In genomic region chr17:75288784-75289121, GRCh38 we compare ENCODE assay signal across 1 cellular context.
TF ChIP-seq lines count a peak whose summit lies in the region.

No MANE protein-coding gene starts in this region.

TF ChIP-seq in HepG2, 621 proteins besides CTCF, POLR2A, EP300 and RAD21 (continued from another document and continues in another):
- TF ChIP-seq, protein P1, sequence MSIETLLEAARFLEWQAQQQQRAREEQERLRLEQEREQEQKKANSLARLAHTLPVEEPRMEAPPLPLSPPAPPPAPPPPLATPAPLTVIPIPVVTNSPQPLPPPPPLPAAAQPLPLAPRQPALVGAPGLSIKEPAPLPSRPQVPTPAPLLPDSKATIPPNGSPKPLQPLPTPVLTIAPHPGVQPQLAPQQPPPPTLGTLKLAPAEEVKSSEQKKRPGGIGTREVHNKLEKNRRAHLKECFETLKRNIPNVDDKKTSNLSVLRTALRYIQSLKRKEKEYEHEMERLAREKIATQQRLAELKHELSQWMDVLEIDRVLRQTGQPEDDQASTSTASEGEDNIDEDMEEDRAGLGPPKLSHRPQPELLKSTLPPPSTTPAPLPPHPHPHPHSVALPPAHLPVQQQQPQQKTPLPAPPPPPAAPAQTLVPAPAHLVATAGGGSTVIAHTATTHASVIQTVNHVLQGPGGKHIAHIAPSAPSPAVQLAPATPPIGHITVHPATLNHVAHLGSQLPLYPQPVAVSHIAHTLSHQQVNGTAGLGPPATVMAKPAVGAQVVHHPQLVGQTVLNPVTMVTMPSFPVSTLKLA (IDR thresholded peaks at IDR 0.05), result peak; percentile 82
- TF ChIP-seq SP5 (CRISPR knock-in tag; IDR thresholded peaks at IDR 0.05; ENCODE audit: borderline replicate concordance, low read depth) (peak; percentile 28; the same call in 1 of the 2 replicates), NR1H2 (CRISPR knock-in tag; IDR thresholded peaks at IDR 0.05; ENCODE audit: borderline replicate concordance, low read depth) (0 out of 2 replicates have a peak, but pooled peaks have one; percentile 46), HNF4A (CRISPR knock-in tag; IDR thresholded peaks at IDR 0.05) (peak; percentile 19; the same call in 1 of the 2 replicates), ZNF660 (CRISPR knock-in tag; IDR thresholded peaks at IDR 0.05; ENCODE audit: borderline replicate concordance, low read depth) (peak; percentile 67; the same call in 1 of the 2 replicates), EZH2 (conservative IDR thresholded peaks at IDR 0.05; ENCODE audit: low read depth, low read length) (no peak), FOXJ3 (CRISPR knock-in tag; IDR thresholded peaks at IDR 0.05; ENCODE audit: borderline replicate concordance) (no peak), GPBP1L1 (CRISPR knock-in tag; IDR thresholded peaks at IDR 0.05) (no peak), TCF12 (IDR thresholded peaks at IDR 0.05) (no peak), TCF12 (CRISPR knock-in tag; IDR thresholded peaks at IDR 0.05) (0 out of 2 replicates have a peak, but pooled peaks have one; percentile 32), DNMT1 (CRISPR knock-in tag; IDR thresholded peaks at IDR 0.05) (no peak), ZNF558 (CRISPR knock-in tag; IDR thresholded peaks at IDR 0.05; ENCODE audit: borderline replicate concordance) (peak; percentile 72; the same call in 1 of the 2 replicates), DPF2 (CRISPR knock-in tag; IDR thresholded peaks at IDR 0.05; ENCODE audit: borderline replicate concordance, low read depth) (0 out of 2 replicates have a peak, but pooled peaks have one; percentile 10), PAWR (CRISPR knock-in tag; IDR thresholded peaks at IDR 0.05; ENCODE audit: borderline replicate concordance) (0 out of 2 replicates have a peak, but pooled peaks have one; percentile 23), CBX2 (IDR thresholded peaks at IDR 0.05; ENCODE audit: low read depth, low read length) (no peak), CBX2 (CRISPR knock-in tag; IDR thresholded peaks at IDR 0.05; ENCODE audit: low read depth) (0 out of 2 replicates have a peak, but pooled peaks have one; percentile 29), ZNF317 (CRISPR knock-in tag; IDR thresholded peaks at IDR 0.05) (no peak), ZNF546 (CRISPR knock-in tag; conservative IDR thresholded peaks at IDR 0.05) (no peak), ZNF557 (CRISPR knock-in tag; IDR thresholded peaks at IDR 0.05) (peak; percentile 54; the same call in 1 of the 2 replicates), ARNT2 (CRISPR knock-in tag; IDR thresholded peaks at IDR 0.05; ENCODE audit: low read depth) (0 out of 2 replicates have a peak, but pooled peaks have one; percentile 12), HNRNPL (IDR thresholded peaks at IDR 0.05; ENCODE audit: low read depth, low read length) (peak; percentile 59; the same call in 1 of the 2 replicates), TIGD3 (CRISPR knock-in tag; IDR thresholded peaks at IDR 0.05; ENCODE audit: borderline replicate concordance) (no peak), TEAD2 (CRISPR knock-in tag; IDR thresholded peaks at IDR 0.05) (no peak), NR2F2 (IDR thresholded peaks at IDR 0.05; ENCODE audit: borderline replicate concordance, low read depth) (peak; percentile 38; the same call in 1 of the 2 replicates), ZC3H4 (CRISPR knock-in tag; IDR thresholded peaks at IDR 0.05; ENCODE audit: borderline replicate concordance) (no peak), SCMH1 (CRISPR knock-in tag; IDR thresholded peaks at IDR 0.05; ENCODE audit: borderline replicate concordance) (no peak), NR2F1 (CRISPR knock-in tag; IDR thresholded peaks at IDR 0.05) (no peak; a peak in 2 of 4 replicates), CC2D1A (CRISPR knock-in tag; IDR thresholded peaks at IDR 0.05) (0 out of 2 replicates have a peak, but pooled peaks have one; percentile 52), FOSL2 (CRISPR knock-in tag; IDR thresholded peaks at IDR 0.05) (no peak), PITX1 (CRISPR knock-in tag; IDR thresholded peaks at IDR 0.05) (peak; percentile 32; the same call in 1 of the 2 replicates), ZNF44 (CRISPR knock-in tag; IDR thresholded peaks at IDR 0.05) (0 out of 2 replicates have a peak, but pooled peaks have one; percentile 53), TGIF2 (CRISPR knock-in tag; IDR thresholded peaks at IDR 0.05) (peak; percentile 83), ZNF264 (CRISPR knock-in tag; IDR thresholded peaks at IDR 0.05) (peak; percentile 59; the same call in 1 of the 2 replicates), BRCA1 (CRISPR knock-in tag; IDR thresholded peaks at IDR 0.05) (no peak), ZNF12 (CRISPR knock-in tag; IDR thresholded peaks at IDR 0.05) (0 out of 2 replicates have a peak, but pooled peaks have one; percentile 43), ZNF563 (CRISPR knock-in tag; IDR thresholded peaks at IDR 0.05) (peak; percentile 16; the same call in 1 of the 2 replicates), GLI4 (CRISPR knock-in tag; IDR thresholded peaks at IDR 0.05; ENCODE audit: borderline replicate concordance) (0 out of 2 replicates have a peak, but pooled peaks have one; percentile 68), NAIF1 (CRISPR knock-in tag; IDR thresholded peaks at IDR 0.05; ENCODE audit: borderline replicate concordance) (no peak), ZNF296 (CRISPR knock-in tag; conservative IDR thresholded peaks at IDR 0.05) (peak; percentile 79; the same call in 1 of the 2 replicates)
- TF ChIP-seq, protein P2, sequence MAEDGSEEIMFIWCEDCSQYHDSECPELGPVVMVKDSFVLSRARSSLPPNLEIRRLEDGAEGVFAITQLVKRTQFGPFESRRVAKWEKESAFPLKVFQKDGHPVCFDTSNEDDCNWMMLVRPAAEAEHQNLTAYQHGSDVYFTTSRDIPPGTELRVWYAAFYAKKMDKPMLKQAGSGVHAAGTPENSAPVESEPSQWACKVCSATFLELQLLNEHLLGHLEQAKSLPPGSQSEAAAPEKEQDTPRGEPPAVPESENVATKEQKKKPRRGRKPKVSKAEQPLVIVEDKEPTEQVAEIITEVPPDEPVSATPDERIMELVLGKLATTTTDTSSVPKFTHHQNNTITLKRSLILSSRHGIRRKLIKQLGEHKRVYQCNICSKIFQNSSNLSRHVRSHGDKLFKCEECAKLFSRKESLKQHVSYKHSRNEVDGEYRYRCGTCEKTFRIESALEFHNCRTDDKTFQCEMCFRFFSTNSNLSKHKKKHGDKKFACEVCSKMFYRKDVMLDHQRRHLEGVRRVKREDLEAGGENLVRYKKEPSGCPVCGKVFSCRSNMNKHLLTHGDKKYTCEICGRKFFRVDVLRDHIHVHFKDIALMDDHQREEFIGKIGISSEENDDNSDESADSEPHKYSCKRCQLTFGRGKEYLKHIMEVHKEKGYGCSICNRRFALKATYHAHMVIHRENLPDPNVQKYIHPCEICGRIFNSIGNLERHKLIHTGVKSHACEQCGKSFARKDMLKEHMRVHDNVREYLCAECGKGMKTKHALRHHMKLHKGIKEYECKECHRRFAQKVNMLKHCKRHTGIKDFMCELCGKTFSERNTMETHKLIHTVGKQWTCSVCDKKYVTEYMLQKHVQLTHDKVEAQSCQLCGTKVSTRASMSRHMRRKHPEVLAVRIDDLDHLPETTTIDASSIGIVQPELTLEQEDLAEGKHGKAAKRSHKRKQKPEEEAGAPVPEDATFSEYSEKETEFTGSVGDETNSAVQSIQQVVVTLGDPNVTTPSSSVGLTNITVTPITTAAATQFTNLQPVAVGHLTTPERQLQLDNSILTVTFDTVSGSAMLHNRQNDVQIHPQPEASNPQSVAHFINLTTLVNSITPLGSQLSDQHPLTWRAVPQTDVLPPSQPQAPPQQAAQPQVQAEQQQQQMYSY (CRISPR knock-in tag; IDR thresholded peaks at IDR 0.05), result peak; percentile 63
- TF ChIP-seq, protein P3, sequence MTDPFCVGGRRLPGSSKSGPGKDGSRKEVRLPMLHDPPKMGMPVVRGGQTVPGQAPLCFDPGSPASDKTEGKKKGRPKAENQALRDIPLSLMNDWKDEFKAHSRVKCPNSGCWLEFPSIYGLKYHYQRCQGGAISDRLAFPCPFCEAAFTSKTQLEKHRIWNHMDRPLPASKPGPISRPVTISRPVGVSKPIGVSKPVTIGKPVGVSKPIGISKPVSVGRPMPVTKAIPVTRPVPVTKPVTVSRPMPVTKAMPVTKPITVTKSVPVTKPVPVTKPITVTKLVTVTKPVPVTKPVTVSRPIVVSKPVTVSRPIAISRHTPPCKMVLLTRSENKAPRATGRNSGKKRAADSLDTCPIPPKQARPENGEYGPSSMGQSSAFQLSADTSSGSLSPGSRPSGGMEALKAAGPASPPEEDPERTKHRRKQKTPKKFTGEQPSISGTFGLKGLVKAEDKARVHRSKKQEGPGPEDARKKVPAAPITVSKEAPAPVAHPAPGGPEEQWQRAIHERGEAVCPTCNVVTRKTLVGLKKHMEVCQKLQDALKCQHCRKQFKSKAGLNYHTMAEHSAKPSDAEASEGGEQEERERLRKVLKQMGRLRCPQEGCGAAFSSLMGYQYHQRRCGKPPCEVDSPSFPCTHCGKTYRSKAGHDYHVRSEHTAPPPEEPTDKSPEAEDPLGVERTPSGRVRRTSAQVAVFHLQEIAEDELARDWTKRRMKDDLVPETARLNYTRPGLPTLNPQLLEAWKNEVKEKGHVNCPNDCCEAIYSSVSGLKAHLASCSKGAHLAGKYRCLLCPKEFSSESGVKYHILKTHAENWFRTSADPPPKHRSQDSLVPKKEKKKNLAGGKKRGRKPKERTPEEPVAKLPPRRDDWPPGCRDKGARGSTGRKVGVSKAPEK (CRISPR knock-in tag; IDR thresholded peaks at IDR 0.05; ENCODE audit: borderline replicate concordance), result 0 out of 2 replicates have a peak, but pooled peaks have one; percentile 45
- TF ChIP-seq, protein P4, sequence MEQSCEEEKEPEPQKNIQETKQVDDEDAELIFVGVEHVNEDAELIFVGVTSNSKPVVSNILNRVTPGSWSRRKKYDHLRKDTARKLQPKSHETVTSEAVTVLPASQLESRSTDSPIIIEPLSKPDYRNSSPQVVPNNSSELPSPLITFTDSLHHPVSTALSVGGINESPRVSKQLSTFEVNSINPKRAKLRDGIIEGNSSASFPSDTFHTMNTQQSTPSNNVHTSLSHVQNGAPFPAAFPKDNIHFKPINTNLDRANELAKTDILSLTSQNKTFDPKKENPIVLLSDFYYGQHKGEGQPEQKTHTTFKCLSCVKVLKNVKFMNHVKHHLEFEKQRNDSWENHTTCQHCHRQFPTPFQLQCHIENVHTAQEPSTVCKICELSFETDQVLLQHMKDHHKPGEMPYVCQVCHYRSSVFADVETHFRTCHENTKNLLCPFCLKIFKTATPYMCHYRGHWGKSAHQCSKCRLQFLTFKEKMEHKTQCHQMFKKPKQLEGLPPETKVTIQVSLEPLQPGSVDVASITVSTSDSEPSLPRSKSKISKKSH (CRISPR knock-in tag; IDR thresholded peaks at IDR 0.05; ENCODE audit: borderline replicate concordance), result no peak; the same call in 1 of the 2 replicates
- TF ChIP-seq, protein P5, sequence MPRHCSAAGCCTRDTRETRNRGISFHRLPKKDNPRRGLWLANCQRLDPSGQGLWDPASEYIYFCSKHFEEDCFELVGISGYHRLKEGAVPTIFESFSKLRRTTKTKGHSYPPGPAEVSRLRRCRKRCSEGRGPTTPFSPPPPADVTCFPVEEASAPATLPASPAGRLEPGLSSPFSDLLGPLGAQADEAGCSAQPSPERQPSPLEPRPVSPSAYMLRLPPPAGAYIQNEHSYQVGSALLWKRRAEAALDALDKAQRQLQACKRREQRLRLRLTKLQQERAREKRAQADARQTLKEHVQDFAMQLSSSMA (CRISPR knock-in tag; IDR thresholded peaks at IDR 0.05), result peak; percentile 44; the same call in 1 of the 2 replicates
- TF ChIP-seq, protein P6, sequence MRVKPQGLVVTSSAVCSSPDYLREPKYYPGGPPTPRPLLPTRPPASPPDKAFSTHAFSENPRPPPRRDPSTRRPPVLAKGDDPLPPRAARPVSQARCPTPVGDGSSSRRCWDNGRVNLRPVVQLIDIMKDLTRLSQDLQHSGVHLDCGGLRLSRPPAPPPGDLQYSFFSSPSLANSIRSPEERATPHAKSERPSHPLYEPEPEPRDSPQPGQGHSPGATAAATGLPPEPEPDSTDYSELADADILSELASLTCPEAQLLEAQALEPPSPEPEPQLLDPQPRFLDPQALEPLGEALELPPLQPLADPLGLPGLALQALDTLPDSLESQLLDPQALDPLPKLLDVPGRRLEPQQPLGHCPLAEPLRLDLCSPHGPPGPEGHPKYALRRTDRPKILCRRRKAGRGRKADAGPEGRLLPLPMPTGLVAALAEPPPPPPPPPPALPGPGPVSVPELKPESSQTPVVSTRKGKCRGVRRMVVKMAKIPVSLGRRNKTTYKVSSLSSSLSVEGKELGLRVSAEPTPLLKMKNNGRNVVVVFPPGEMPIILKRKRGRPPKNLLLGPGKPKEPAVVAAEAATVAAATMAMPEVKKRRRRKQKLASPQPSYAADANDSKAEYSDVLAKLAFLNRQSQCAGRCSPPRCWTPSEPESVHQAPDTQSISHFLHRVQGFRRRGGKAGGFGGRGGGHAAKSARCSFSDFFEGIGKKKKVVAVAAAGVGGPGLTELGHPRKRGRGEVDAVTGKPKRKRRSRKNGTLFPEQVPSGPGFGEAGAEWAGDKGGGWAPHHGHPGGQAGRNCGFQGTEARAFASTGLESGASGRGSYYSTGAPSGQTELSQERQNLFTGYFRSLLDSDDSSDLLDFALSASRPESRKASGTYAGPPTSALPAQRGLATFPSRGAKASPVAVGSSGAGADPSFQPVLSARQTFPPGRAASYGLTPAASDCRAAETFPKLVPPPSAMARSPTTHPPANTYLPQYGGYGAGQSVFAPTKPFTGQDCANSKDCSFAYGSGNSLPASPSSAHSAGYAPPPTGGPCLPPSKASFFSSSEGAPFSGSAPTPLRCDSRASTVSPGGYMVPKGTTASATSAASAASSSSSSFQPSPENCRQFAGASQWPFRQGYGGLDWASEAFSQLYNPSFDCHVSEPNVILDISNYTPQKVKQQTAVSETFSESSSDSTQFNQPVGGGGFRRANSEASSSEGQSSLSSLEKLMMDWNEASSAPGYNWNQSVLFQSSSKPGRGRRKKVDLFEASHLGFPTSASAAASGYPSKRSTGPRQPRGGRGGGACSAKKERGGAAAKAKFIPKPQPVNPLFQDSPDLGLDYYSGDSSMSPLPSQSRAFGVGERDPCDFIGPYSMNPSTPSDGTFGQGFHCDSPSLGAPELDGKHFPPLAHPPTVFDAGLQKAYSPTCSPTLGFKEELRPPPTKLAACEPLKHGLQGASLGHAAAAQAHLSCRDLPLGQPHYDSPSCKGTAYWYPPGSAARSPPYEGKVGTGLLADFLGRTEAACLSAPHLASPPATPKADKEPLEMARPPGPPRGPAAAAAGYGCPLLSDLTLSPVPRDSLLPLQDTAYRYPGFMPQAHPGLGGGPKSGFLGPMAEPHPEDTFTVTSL (CRISPR knock-in tag; IDR thresholded peaks at IDR 0.05; ENCODE audit: borderline replicate concordance), result 0 out of 2 replicates have a peak, but pooled peaks have one; percentile 12
